In the genomic region with DNA sequence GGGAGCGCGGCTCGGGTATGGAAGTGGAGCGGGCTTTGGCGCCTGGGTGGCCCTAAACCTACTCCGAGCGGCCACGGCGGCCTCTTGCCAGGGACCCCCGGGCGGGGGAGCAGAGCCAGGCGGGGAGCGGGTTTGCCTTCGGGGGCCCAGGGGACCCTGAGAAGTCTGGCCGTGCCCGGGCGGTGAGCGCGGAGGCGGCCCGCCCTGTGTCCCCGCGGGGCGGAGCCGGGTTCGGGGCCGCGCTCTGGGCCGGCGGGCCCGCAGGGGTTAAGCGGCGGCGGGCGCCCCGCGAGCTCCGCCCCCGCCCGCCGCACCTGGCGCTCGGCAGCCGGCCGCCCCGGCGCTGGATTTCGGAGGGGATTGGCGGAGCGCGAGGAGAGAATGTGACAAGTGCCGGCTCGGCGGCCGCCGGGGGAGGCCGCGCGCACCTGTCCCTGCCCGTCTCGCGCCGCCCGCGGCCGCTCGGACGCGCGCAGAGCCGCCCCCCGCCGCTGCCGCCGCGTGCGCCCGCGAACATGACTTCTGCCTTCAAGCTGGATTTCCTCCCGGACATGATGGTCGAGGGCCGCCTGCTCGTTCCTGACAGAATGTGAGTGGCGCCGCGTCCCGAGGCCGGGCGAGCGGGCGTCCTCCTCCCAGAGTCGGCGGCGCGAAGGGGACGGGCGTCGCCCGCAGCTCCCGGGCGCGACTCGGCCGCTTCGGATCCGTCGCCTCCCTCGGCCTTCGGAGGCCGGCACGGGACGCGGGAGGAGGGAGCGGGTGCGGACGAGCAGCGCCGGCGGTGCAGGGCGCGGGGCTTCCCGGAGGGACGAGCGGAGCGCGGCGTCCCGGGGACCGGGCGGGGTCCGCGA, we compare ENCODE assay signal across 9 cellular contexts. TPM values are rescaled to one million over a fixed set of nuclear protein-coding genes. Genes with fewer than 3 reads are reported as not detected.
DNase-seq lines count a peak whose midpoint lies in the region; ATAC-seq and TF ChIP-seq lines count a peak whose summit lies in the region.
"Had no signal": no experiment of that assay in that cellular context is flagged by ENCODE, and none has a peak within 500 bp of the region (broad histone marks: within the 10 kb centered on the region; RNA-seq: fewer than 3 reads in every experiment).

A gene (plus strand): TSS at position 298 of the 851 bp plus-strand sequence. CDS start 218 bp downstream, at position 516.

- peak within 1 kb of the TSS; percentile 69 for H3K4me3 Mint-ChIP-seq in activated naive CD8-positive, alpha-beta T cell treated with anti-CD3 and anti-CD28 coated beads, Interleukin-2, amount 50 U/mL, for 24 hours

- no peak for TF ChIP-seq POLR2A in prostate gland (IDR thresholded peaks at IDR 0.05)

- H3K27me3 ChIP-seq in prostate gland (replicated peaks; ENCODE audit: insufficient read depth), result no peaks in the 10 kb centered on the region

- H3K9me3 Mint-ChIP-seq in activated naive CD8-positive, alpha-beta T cell treated with anti-CD3 and anti-CD28 coated beads, Interleukin-2, amount 50 U/mL, for 24 hours, result no peaks in the 10 kb centered on the region

- peak within 1 kb of the TSS; percentile 61 to 62 for H3K4me3 ChIP-seq in prostate gland

- H3K4me1 ChIP-seq in prostate gland (replicated peaks), result no peaks in the 10 kb centered on the region

- H3K4me1 Mint-ChIP-seq in activated naive CD8-positive, alpha-beta T cell treated with anti-CD3 and anti-CD28 coated beads, Interleukin-2, amount 50 U/mL, for 24 hours, result peaks cover 11% of the 10 kb centered on the region

- peak; percentile 78 for ATAC-seq in HG03025 (IDR thresholded peaks at IDR 0.05; ENCODE audit: low FRiP score, unreplicated experiment)
- peak; percentile 71 for ATAC-seq in activated naive CD8-positive, alpha-beta T cell treated with anti-CD3 and anti-CD28 coated beads, Interleukin-2, amount 50 U/mL, for 24 hours
- peak; percentile 87 for ATAC-seq in left ventricle myocardium superior

- peaks cover 72% of the 10 kb centered on the region for H3K27me3 Mint-ChIP-seq in activated naive CD8-positive, alpha-beta T cell treated with anti-CD3 and anti-CD28 coated beads, Interleukin-2, amount 50 U/mL, for 24 hours

- peak within 1 kb of the TSS; percentile 65 for H3K27ac Mint-ChIP-seq in activated naive CD8-positive, alpha-beta T cell treated with anti-CD3 and anti-CD28 coated beads, Interleukin-2, amount 50 U/mL, for 24 hours

- in situ Hi-C loops in SK-MEL-5 (cut with HindIII; ENCODE audit: low pct_unique_long_range_greater_than_20kb, low sequenced_read_pairs), result no loop called here

- no peak for TF ChIP-seq CTCF in prostate gland (IDR thresholded peaks at IDR 0.05)

- no peaks in the 10 kb centered on the region for H3K36me3 Mint-ChIP-seq in activated naive CD8-positive, alpha-beta T cell treated with anti-CD3 and anti-CD28 coated beads, Interleukin-2, amount 50 U/mL, for 24 hours (ENCODE audit: low read depth)

- peak within 1 kb of the TSS; percentile 53 to 55 for H3K27ac ChIP-seq in prostate gland
- H3K27ac ChIP-seq: 22Rv1 had no signal

- DNase-seq in DMS 273 (lab: John Stamatoyannopoulos, UW; ENCODE audit: unreplicated experiment) (peak; percentile 78), DMS 273 treated with DMSO at 0.1 percent for 48 hours (lab: John Stamatoyannopoulos, UW) (no peak), SK-MEL-5 (ENCODE audit: low read depth, low spot score) (peak; percentile 5), left ventricle myocardium superior (peak; percentile 87), prostate gland (ENCODE audit: low spot score) (peak; percentile 45), inferior parietal cortex (ENCODE audit: extremely low spot score) (no peak)
- DNase-seq in activated naive CD8-positive, alpha-beta T cell treated with anti-CD3 and anti-CD28 coated beads, Interleukin-2, amount 50 U/mL, for 24 hours, result peak; percentile 50

- H3K9me3 ChIP-seq in prostate gland, result no peaks in the 10 kb centered on the region

- intact Hi-C loops in left ventricle myocardium superior (cut with micrococcal nuclease) (no loop called here), prostate gland (cut with DNase I) (loop anchor here (10.0 kb wide), 1 partner anchor 213 kb away; no protein-coding TSS in a partner anchor)

- WGBS in prostate gland, result under 1% methylated on average over 53 of the region's 132 CpGs

- no peaks in the 10 kb centered on the region for H3K36me3 ChIP-seq in prostate gland

RNA-seq across cellular contexts. Expression of the gene that starts here (rescaled TPM):
- total RNA-seq in SK-MEL-5 (2014; rRNA removed; shearing (Covaris generic)), result 8.1 and 12.7 TPM in 2 replicates
- 8.7 and 13.7 TPM in 2 replicates for polyA plus RNA-seq in SK-MEL-5 (2015; cell fraction: cytosol; rRNA removed)
- polyA plus RNA-seq in SK-MEL-5 (2015; cell fraction: nucleus; rRNA removed), result 9.2 and 11.3 TPM in 2 replicates
- total RNA-seq in left ventricle myocardium superior (68.3 TPM), prostate gland (10 to 100 TPM; 19.2 to 43.2 TPM)

Comparison
In these comparisons a context has a peak if more than half of its experiments do, and no peak if none do; other contexts are left out.
1. DNase-seq: peak in DMS 273 (single experiment), SK-MEL-5 (single experiment), activated naive CD8-positive, alpha-beta T cell treated with anti-CD3 and anti-CD28 coated beads, Interleukin-2, amount 50 U/mL, for 24 hours (single experiment), left ventricle myocardium superior (single experiment) and prostate gland (single experiment); none in DMS 273 treated with DMSO at 0.1 percent for 48 hours (single experiment) and inferior parietal cortex (single experiment).
2. Peak in every context shown above with its lines, with median percentiles within 50 percentile points of each other: ATAC-seq.